In genomic region chr19:13004273-13004672, GRCh38 we compare ENCODE assay signal across 1 cellular context.
A peak's percentile ranks its signal among the peaks of the same experiment; 100 is the strongest.
TF ChIP-seq lines count a peak whose summit lies in the region.

No MANE protein-coding gene starts in this region.

TF ChIP-seq in HepG2, 621 proteins besides CTCF, POLR2A, EP300 and RAD21:
- TF ChIP-seq ZNF260 (CRISPR knock-in tag; IDR thresholded peaks at IDR 0.05; ENCODE audit: borderline replicate concordance, low read depth) = no peak
- TF ChIP-seq, protein P1, sequence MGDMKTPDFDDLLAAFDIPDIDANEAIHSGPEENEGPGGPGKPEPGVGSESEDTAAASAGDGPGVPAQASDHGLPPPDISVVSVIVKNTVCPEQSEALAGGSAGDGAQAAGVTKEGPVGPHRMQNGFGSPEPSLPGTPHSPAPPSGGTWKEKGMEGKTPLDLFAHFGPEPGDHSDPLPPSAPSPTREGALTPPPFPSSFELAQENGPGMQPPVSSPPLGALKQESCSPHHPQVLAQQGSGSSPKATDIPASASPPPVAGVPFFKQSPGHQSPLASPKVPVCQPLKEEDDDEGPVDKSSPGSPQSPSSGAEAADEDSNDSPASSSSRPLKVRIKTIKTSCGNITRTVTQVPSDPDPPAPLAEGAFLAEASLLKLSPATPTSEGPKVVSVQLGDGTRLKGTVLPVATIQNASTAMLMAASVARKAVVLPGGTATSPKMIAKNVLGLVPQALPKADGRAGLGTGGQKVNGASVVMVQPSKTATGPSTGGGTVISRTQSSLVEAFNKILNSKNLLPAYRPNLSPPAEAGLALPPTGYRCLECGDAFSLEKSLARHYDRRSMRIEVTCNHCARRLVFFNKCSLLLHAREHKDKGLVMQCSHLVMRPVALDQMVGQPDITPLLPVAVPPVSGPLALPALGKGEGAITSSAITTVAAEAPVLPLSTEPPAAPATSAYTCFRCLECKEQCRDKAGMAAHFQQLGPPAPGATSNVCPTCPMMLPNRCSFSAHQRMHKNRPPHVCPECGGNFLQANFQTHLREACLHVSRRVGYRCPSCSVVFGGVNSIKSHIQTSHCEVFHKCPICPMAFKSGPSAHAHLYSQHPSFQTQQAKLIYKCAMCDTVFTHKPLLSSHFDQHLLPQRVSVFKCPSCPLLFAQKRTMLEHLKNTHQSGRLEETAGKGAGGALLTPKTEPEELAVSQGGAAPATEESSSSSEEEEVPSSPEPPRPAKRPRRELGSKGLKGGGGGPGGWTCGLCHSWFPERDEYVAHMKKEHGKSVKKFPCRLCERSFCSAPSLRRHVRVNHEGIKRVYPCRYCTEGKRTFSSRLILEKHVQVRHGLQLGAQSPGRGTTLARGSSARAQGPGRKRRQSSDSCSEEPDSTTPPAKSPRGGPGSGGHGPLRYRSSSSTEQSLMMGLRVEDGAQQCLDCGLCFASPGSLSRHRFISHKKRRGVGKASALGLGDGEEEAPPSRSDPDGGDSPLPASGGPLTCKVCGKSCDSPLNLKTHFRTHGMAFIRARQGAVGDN (CRISPR knock-in tag; IDR thresholded peaks at IDR 0.05) = 0 out of 2 replicates have a peak, but pooled peaks have one; percentile 12
